Comparison of ENCODE assay signal across 19 cellular contexts in genomic region chr1:197312163-197312562, GRCh38. TPM values are rescaled to one million over a fixed set of nuclear protein-coding genes. Genes with fewer than 3 reads are reported as not detected.
"Had no signal": no experiment of that assay in that cellular context is flagged by ENCODE, and none has a peak within 500 bp of the region (broad histone marks: within the 10 kb centered on the region; RNA-seq: fewer than 3 reads in every experiment).

No MANE protein-coding gene starts in this region.

- H3K4me3 Mint-ChIP-seq: activated B cell treated with CpG ODN at 0.5 μM for 24 hours; activated naive CD8-positive, alpha-beta T cell treated with anti-CD3 and anti-CD28 coated beads for 36 hours; mesothelial cell of epicardium; stimulated activated naive CD8-positive, alpha-beta T cell treated with anti-CD3 and anti-CD28 coated beads, Interleukin-15, Interleukin-2, amounts not matched to agents 100 ng/mL and 50 ng/mL, for 24 hours; type B pancreatic cell had no signal

- H3K4me1 Mint-ChIP-seq: activated B cell treated with CpG ODN at 0.5 μM for 24 hours; activated naive CD8-positive, alpha-beta T cell treated with anti-CD3 and anti-CD28 coated beads for 36 hours had no signal

- H3K36me3 Mint-ChIP-seq: activated naive CD8-positive, alpha-beta T cell treated with anti-CD3 and anti-CD28 coated beads for 36 hours; mesothelial cell of epicardium; type B pancreatic cell had no signal

- ATAC-seq: left colon, lower lobe of right lung, sciatic nerve had no signal

- H3K9me3 Mint-ChIP-seq: activated B cell treated with CpG ODN at 0.5 μM for 24 hours; activated naive CD8-positive, alpha-beta T cell treated with anti-CD3 and anti-CD28 coated beads for 36 hours; stimulated activated naive CD8-positive, alpha-beta T cell treated with anti-CD3 and anti-CD28 coated beads, Interleukin-15, Interleukin-2, amounts not matched to agents 100 ng/mL and 50 ng/mL, for 24 hours; type B pancreatic cell had no signal

- H3K27me3 ChIP-seq: suprapubic skin had no signal

- H3K36me3 ChIP-seq: lower lobe of right lung, suprapubic skin had no signal

- FAIRE-seq: endothelial cell of umbilical vein had no signal

- H3K27ac ChIP-seq: lower lobe of right lung, suprapubic skin had no signal

- H3K27me3 Mint-ChIP-seq: activated B cell treated with CpG ODN at 0.5 μM for 24 hours; activated naive CD8-positive, alpha-beta T cell treated with anti-CD3 and anti-CD28 coated beads for 36 hours; stimulated activated naive CD8-positive, alpha-beta T cell treated with anti-CD3 and anti-CD28 coated beads, Interleukin-15, Interleukin-2, amounts not matched to agents 100 ng/mL and 50 ng/mL, for 24 hours; type B pancreatic cell had no signal

- H3K4me3 ChIP-seq: lower lobe of right lung, suprapubic skin had no signal

- DNase-seq: activated B cell treated with CpG ODN at 0.5 μM for 24 hours; activated CD4-positive, alpha-beta T cell treated with anti-CD3 and anti-CD28 coated beads for 48 hours; activated CD8-positive, alpha-beta memory T cell treated with anti-CD3 and anti-CD28 coated beads for 24 hours; activated gamma-delta T cell treated with Interleukin-2 at 50 U/mL for 16 hours; activated naive CD8-positive, alpha-beta T cell treated with anti-CD3 and anti-CD28 coated beads for 36 hours; cerebellar nuclear complex; effector CD8-positive, alpha-beta T cell; head of caudate nucleus; left colon; lower lobe of right lung; T-helper 2 cell had no signal

- H3K27ac Mint-ChIP-seq: activated B cell treated with CpG ODN at 0.5 μM for 24 hours; activated naive CD8-positive, alpha-beta T cell treated with anti-CD3 and anti-CD28 coated beads for 36 hours; mesothelial cell of epicardium; stimulated activated naive CD8-positive, alpha-beta T cell treated with anti-CD3 and anti-CD28 coated beads, Interleukin-15, Interleukin-2, amounts not matched to agents 100 ng/mL and 50 ng/mL, for 24 hours; type B pancreatic cell had no signal

RNA-seq across cellular contexts. Expression of gene CRB1, which starts 44.1 kb away (rescaled TPM):
- total RNA-seq: activated B cell treated with CpG ODN at 0.5 μM for 24 hours; activated naive CD8-positive, alpha-beta T cell treated with anti-CD3 and anti-CD28 coated beads for 36 hours; endothelial cell of umbilical vein; osteocyte; pulmonary artery endothelial cell had no signal
- polyA plus RNA-seq: endothelial cell of umbilical vein had no signal
